Comparison of ENCODE assay signal across 1 cellular context in genomic region chr15:91559066-91559465, GRCh38.
TF ChIP-seq lines count a peak whose summit lies in the region.

No MANE protein-coding gene starts in this region.

TF ChIP-seq in HepG2, 621 proteins besides CTCF, POLR2A, EP300 and RAD21 (continued from another document):
- TF ChIP-seq ZNF318 (CRISPR knock-in tag; IDR thresholded peaks at IDR 0.05) (no peak), ZC3H13 (CRISPR knock-in tag; IDR thresholded peaks at IDR 0.05) (no peak), MTA3 (CRISPR knock-in tag; IDR thresholded peaks at IDR 0.05) (no peak), TOE1 (CRISPR knock-in tag; IDR thresholded peaks at IDR 0.05) (no peak), CERS6 (CRISPR knock-in tag; IDR thresholded peaks at IDR 0.05) (no peak), ZNF3 (CRISPR knock-in tag; IDR thresholded peaks at IDR 0.05) (no peak), ZNF740 (CRISPR knock-in tag; IDR thresholded peaks at IDR 0.05) (no peak)
